25 cellular contexts compared by ENCODE assay signal in the genomic region with DNA sequence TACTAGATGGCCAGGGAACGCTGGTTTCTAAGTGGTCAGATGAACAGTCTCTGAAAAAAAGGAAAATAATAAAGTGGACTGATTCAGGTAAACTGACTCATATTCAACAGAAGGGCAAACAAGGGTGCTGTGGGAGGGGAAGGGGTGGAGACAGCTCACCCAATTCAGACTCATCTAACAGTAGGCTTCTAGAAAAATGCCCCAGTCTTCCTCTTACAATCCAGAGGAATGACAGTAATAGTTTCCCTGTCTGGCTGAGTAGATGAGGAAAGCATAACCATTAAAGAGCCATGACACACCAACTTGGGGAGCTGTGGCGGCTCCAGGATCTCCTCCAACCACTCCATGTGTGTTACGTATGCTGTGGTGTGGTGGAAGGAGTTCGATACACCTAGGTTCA.
"Had no signal": no experiment of that assay in that cellular context is flagged by ENCODE, and none has a peak within 500 bp of the region (broad histone marks: within the 10 kb centered on the region; RNA-seq: fewer than 3 reads in every experiment).

No MANE protein-coding gene starts in this region.

- H3K36me3 ChIP-seq: adrenal gland, cardiac muscle cell had no signal

- DNase-seq: activated CD4-positive, alpha-beta T cell treated with anti-CD3 and anti-CD28 coated beads, Interleukin-2, amount 10 ng/mL, durations not matched to agents 24 days and 14 days; activated CD4-positive, alpha-beta T cell treated with anti-CD3 and anti-CD28 coated beads, Interleukin-2, amount 50 U/mL, for 4 hours; activated CD8-positive, alpha-beta T cell treated with anti-CD3 and anti-CD28 coated beads for 36 hours; activated gamma-delta T cell treated with Interleukin-2 at 50 U/mL for 16 hours; activated naive CD4-positive, alpha-beta T cell treated with anti-CD3 and anti-CD28 coated beads for 36 hours; activated T-cell treated with anti-CD3 and anti-CD28 coated beads, Interleukin-2, amount 50 U/mL, for 24 hours; adrenal gland; NCI-H1092 treated with DMSO at 0.1 percent for 48 hours; NCI-H1417; NCI-H146; NCI-H187; NCI-H2029 treated with DMSO at 0.1 percent for 48 hours; NCI-H2107; NCI-H2171; NCI-H510A; NCI-H526; NCI-H748 treated with DMSO at 0.1 percent for 48 hours; NK-92 treated with Interleukin-12 subunit alpha and Interleukin-12 subunit beta, amount 100 ng/mL, for 24 hours; Right ventricle myocardium superior; T1000 had no signal

- H3K4me3 Mint-ChIP-seq: activated CD4-positive, alpha-beta T cell treated with anti-CD3 and anti-CD28 coated beads, Interleukin-2, amount 10 ng/mL, durations not matched to agents 24 days and 14 days; activated CD8-positive, alpha-beta T cell treated with anti-CD3 and anti-CD28 coated beads for 36 hours; activated naive CD4-positive, alpha-beta T cell treated with anti-CD3 and anti-CD28 coated beads for 36 hours; activated T-cell treated with anti-CD3 and anti-CD28 coated beads, Interleukin-2, amount 50 U/mL, for 24 hours; activated T-helper 1 cell treated with anti-CD3 and anti-CD28 coated beads, Interleukin-12 subunit alpha, Interleukin-12 subunit beta, Interleukin-2, Interleukin-4 antibody, amounts not matched to agents 30 ng/mL and 10 ng/mL and 1 ng/mL, durations not matched to agents 14 hours and 24 hours and 36 hours; brain; central memory CD8-positive, alpha-beta T cell had no signal

- H3K27me3 ChIP-seq: adrenal gland, cardiac muscle cell had no signal

- H3K9me3 Mint-ChIP-seq: activated CD4-positive, alpha-beta T cell treated with anti-CD3 and anti-CD28 coated beads, Interleukin-2, amount 10 ng/mL, durations not matched to agents 24 days and 14 days; activated CD8-positive, alpha-beta T cell treated with anti-CD3 and anti-CD28 coated beads for 36 hours; activated naive CD4-positive, alpha-beta T cell treated with anti-CD3 and anti-CD28 coated beads for 36 hours; activated naive CD4-positive, alpha-beta T cell treated with anti-CD3 and anti-CD28 coated beads, Interleukin-2, amount 50 U/mL, for 72 hours; activated T-cell treated with anti-CD3 and anti-CD28 coated beads, Interleukin-2, amount 50 U/mL, for 24 hours; activated T-helper 1 cell treated with anti-CD3 and anti-CD28 coated beads, Interleukin-12 subunit alpha, Interleukin-12 subunit beta, Interleukin-2, Interleukin-4 antibody, amounts not matched to agents 30 ng/mL and 10 ng/mL and 1 ng/mL, durations not matched to agents 14 hours and 24 hours and 36 hours; brain; central memory CD8-positive, alpha-beta T cell had no signal

- H3K27ac Mint-ChIP-seq: activated CD4-positive, alpha-beta T cell treated with anti-CD3 and anti-CD28 coated beads, Interleukin-2, amount 10 ng/mL, durations not matched to agents 24 days and 14 days; activated CD8-positive, alpha-beta T cell treated with anti-CD3 and anti-CD28 coated beads for 36 hours; activated naive CD4-positive, alpha-beta T cell treated with anti-CD3 and anti-CD28 coated beads for 36 hours; activated naive CD4-positive, alpha-beta T cell treated with anti-CD3 and anti-CD28 coated beads, Interleukin-2, amount 50 U/mL, for 72 hours; activated T-cell treated with anti-CD3 and anti-CD28 coated beads, Interleukin-2, amount 50 U/mL, for 24 hours; activated T-helper 1 cell treated with anti-CD3 and anti-CD28 coated beads, Interleukin-12 subunit alpha, Interleukin-12 subunit beta, Interleukin-2, Interleukin-4 antibody, amounts not matched to agents 30 ng/mL and 10 ng/mL and 1 ng/mL, durations not matched to agents 14 hours and 24 hours and 36 hours; brain had no signal

- H3K4me3 ChIP-seq: adrenal gland, cardiac muscle cell had no signal

- H3K27ac ChIP-seq: cardiac muscle cell had no signal

- H3K4me1 Mint-ChIP-seq: activated CD4-positive, alpha-beta T cell treated with anti-CD3 and anti-CD28 coated beads, Interleukin-2, amount 10 ng/mL, durations not matched to agents 24 days and 14 days; brain; central memory CD8-positive, alpha-beta T cell had no signal

- ATAC-seq: activated CD8-positive, alpha-beta T cell treated with anti-CD3 and anti-CD28 coated beads for 36 hours; activated naive CD4-positive, alpha-beta T cell treated with anti-CD3 and anti-CD28 coated beads, Interleukin-2, amount 50 U/mL, for 72 hours had no signal

- H3K36me3 Mint-ChIP-seq: activated naive CD4-positive, alpha-beta T cell treated with anti-CD3 and anti-CD28 coated beads, Interleukin-2, amount 50 U/mL, for 72 hours had no signal

- H3K9me3 ChIP-seq: adrenal gland had no signal
